ENCODE assay signal across 1 cellular context in the genomic region with DNA sequence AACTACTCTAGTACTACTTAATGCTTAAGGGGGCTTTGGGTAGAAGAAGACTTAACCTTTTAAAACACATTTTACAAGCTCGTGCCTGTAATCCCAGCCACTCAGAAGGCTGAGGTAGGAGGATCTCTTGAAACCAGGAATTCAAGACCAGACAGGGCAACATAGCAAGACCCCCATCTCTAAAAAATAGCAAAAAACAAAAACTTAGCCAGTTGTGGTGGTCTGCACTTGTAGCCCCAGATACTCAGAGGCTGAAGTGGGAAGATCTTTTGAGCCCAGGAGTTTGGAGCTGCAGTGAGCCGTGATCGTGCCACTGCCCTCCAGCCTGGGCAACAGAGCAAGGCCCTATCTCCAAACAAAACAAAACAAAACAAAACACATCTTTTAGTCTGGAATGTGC.
TF ChIP-seq lines count a peak whose summit lies in the region.

No MANE protein-coding gene starts in this region.

TF ChIP-seq in HepG2, 621 proteins besides CTCF, POLR2A, EP300 and RAD21:
- no peak for TF ChIP-seq SP5 (CRISPR knock-in tag; IDR thresholded peaks at IDR 0.05; ENCODE audit: borderline replicate concordance, low read depth)
- peak; percentile 45; the same call in 1 of the 2 replicates for TF ChIP-seq ZNF121 (CRISPR knock-in tag; IDR thresholded peaks at IDR 0.05)
